Comparison of ENCODE assay signal across 8 cellular contexts in genomic region chr22:23520875-23521441, GRCh38. TPM values are rescaled to one million over a fixed set of nuclear protein-coding genes. Genes with fewer than 3 reads are reported as not detected.
A peak's percentile ranks its signal among the peaks of the same experiment; 100 is the strongest.
DNase-seq lines count a peak whose midpoint lies in the region; ATAC-seq and TF ChIP-seq lines count a peak whose summit lies in the region.

No MANE protein-coding gene starts in this region.

- H3K27me3 Mint-ChIP-seq in T-helper 1 cell treated with Interleukin-12 subunit alpha and Interleukin-12 subunit beta and Interleukin-4 antibody, amounts not matched to agents 30 μg/mL and 1 μg/mL, for 36 hours (ENCODE audit: low read depth), result peaks cover 36% of the 10 kb centered on the region
- H3K27me3 Mint-ChIP-seq in activated B cell treated with CpG ODN at 0.5 μM for 24 hours, result peaks cover 13% of the 10 kb centered on the region

- peak overlapping the region; percentile 97 for H4K8ac ChIP-seq in trophoblast cell (ENCODE audit: low read depth, low read length)

- peak overlapping the region; percentile 96 for H4K12ac ChIP-seq in trophoblast cell (ENCODE audit: low read depth, low read length)

- no peaks in the 10 kb centered on the region for H3K36me3 ChIP-seq in trophoblast cell (ENCODE audit: control insufficient read depth in 1 of 2, insufficient read depth in 2 of 2, low read length in 2 of 2)

- no peaks in the 10 kb centered on the region for H3K27me3 ChIP-seq in trophoblast cell (ENCODE audit: insufficient read depth, low read length)

- POLR2A ChIA-PET in activated B cell treated with CpG ODN at 0.5 μM for 24 hours (lab: Charles Lee), result no interaction called here

- peak overlapping the region; percentile 59 for H3K9ac ChIP-seq in trophoblast cell (ENCODE audit: low read length)

- peak overlapping the region; percentile 96 for H3K14ac ChIP-seq in trophoblast cell (ENCODE audit: low read length)

- H3K4ac ChIP-seq in trophoblast cell (ENCODE audit: low read depth, low read length), result peak overlapping the region; percentile 84

- peak overlapping the region; percentile 82 for H2AFZ ChIP-seq in trophoblast cell (ENCODE audit: insufficient read depth, low read length, poor library complexity)

- peak overlapping the region; percentile 99 for H2BK5ac ChIP-seq in trophoblast cell (ENCODE audit: low read depth, low read length, poor library complexity)

- peaks cover 2% of the 10 kb centered on the region for H3K4me1 Mint-ChIP-seq in T-helper 1 cell treated with Interleukin-12 subunit alpha and Interleukin-12 subunit beta and Interleukin-4 antibody, amounts not matched to agents 30 μg/mL and 1 μg/mL, for 36 hours (ENCODE audit: low read depth)
- peaks cover 6% of the 10 kb centered on the region for H3K4me1 Mint-ChIP-seq in activated B cell treated with CpG ODN at 0.5 μM for 24 hours

- ATAC-seq in activated B cell treated with CpG ODN at 0.5 μM for 24 hours (ENCODE audit: low read depth), result no peak
- ATAC-seq in GM18502 (IDR thresholded peaks at IDR 0.05; ENCODE audit: poor library complexity, unreplicated experiment), result no peak
- ATAC-seq in HG03095 (IDR thresholded peaks at IDR 0.05; ENCODE audit: unreplicated experiment), result no peak

- H3K4me3 ChIP-seq in trophoblast cell (ENCODE audit: low read depth, low read length), result no peak overlapping the region

- no peak for TF ChIP-seq CTCF in activated B cell treated with CpG ODN at 0.5 μM for 24 hours (IDR thresholded peaks at IDR 0.05)

- no peak overlapping the region for H3K23ac ChIP-seq in trophoblast cell (ENCODE audit: low read length)

- H3K9me3 Mint-ChIP-seq in T-helper 1 cell treated with Interleukin-12 subunit alpha and Interleukin-12 subunit beta and Interleukin-4 antibody, amounts not matched to agents 30 μg/mL and 1 μg/mL, for 36 hours, result no peaks in the 10 kb centered on the region
- no peaks in the 10 kb centered on the region for H3K9me3 Mint-ChIP-seq in activated B cell treated with CpG ODN at 0.5 μM for 24 hours

- H3K36me3 Mint-ChIP-seq in T-helper 1 cell treated with Interleukin-12 subunit alpha and Interleukin-12 subunit beta and Interleukin-4 antibody, amounts not matched to agents 30 μg/mL and 1 μg/mL, for 36 hours (ENCODE audit: low read depth), result no peaks in the 10 kb centered on the region
- no peaks in the 10 kb centered on the region for H3K36me3 Mint-ChIP-seq in activated B cell treated with CpG ODN at 0.5 μM for 24 hours (ENCODE audit: low read depth)

- H3K27ac Mint-ChIP-seq in T-helper 1 cell treated with Interleukin-12 subunit alpha and Interleukin-12 subunit beta and Interleukin-4 antibody, amounts not matched to agents 30 μg/mL and 1 μg/mL, for 36 hours, result no peak overlapping the region
- no peak overlapping the region for H3K27ac Mint-ChIP-seq in activated B cell treated with CpG ODN at 0.5 μM for 24 hours

- H2BK120ac ChIP-seq in trophoblast cell (ENCODE audit: insufficient read depth, low read length, poor library complexity), result peak overlapping the region; percentile 99

- intact Hi-C loops in activated B cell treated with CpG ODN at 0.5 μM for 24 hours (cut with micrococcal nuclease), result no loop called here

- H3K4me2 ChIP-seq in trophoblast cell (ENCODE audit: low read length), result peak overlapping the region; percentile 54

- peak overlapping the region; percentile 100 for H4K91ac ChIP-seq in trophoblast cell (ENCODE audit: low read depth, low read length)

- WGBS in trophoblast cell (ENCODE audit: extremely low coverage, insufficient coverage, insufficient read length), result no CpG with 5 or more reads among the region's 28 CpGs

- peak overlapping the region; percentile 100 for H3K27ac ChIP-seq in trophoblast cell (ENCODE audit: low read depth, low read length)

- CTCF ChIA-PET in activated B cell treated with CpG ODN at 0.5 μM for 24 hours (lab: Charles Lee), result no interaction called here

- peak overlapping the region; percentile 97 for H2BK12ac ChIP-seq in trophoblast cell (ENCODE audit: low read length)

- H3K4me3 Mint-ChIP-seq in T-helper 1 cell treated with Interleukin-12 subunit alpha and Interleukin-12 subunit beta and Interleukin-4 antibody, amounts not matched to agents 30 μg/mL and 1 μg/mL, for 36 hours, result peak overlapping the region; percentile 34
- peak overlapping the region; percentile 55 for H3K4me3 Mint-ChIP-seq in activated B cell treated with CpG ODN at 0.5 μM for 24 hours

- H2AK5ac ChIP-seq in trophoblast cell (ENCODE audit: low read length), result peak overlapping the region; percentile 99

- DNase-seq in T-helper 1 cell (no peak), activated B cell treated with CpG ODN at 0.5 μM for 24 hours (no peak), globus pallidus (ENCODE audit: low spot score) (peak; percentile 36), trophoblast cell (peak in 1 of 2 donors; percentile 36), NOMO-1 treated with DMSO at 0.1 percent for 48 hours (lab: John Stamatoyannopoulos, UW; ENCODE audit: unreplicated experiment) (no peak)

- H3K4me1 ChIP-seq in trophoblast cell (ENCODE audit: control insufficient read depth in 1 of 2, insufficient read depth in 2 of 2, low read length in 2 of 2), result peaks cover 46 to 53% of the 10 kb centered on the region in 2 experiments

- H3K18ac ChIP-seq in trophoblast cell (ENCODE audit: low read length), result peak overlapping the region; percentile 99

- peaks cover 1% of the 10 kb centered on the region for H3K9me3 ChIP-seq in trophoblast cell (ENCODE audit: insufficient read depth, low read depth, low read length)

- H3K79me2 ChIP-seq in trophoblast cell (ENCODE audit: control insufficient read depth, insufficient read depth, low read length, poor library complexity), result peaks cover 15% of the 10 kb centered on the region

- H3K79me1 ChIP-seq in trophoblast cell (ENCODE audit: low read length), result peaks cover 53% of the 10 kb centered on the region

RNA-seq across cellular contexts. Expression of gene IGLL1, which starts 59.1 kb away (rescaled TPM):
- total RNA-seq in activated B cell treated with CpG ODN at 0.5 μM for 24 hours, result not detected in 2 replicates
- not detected in 2 replicates for polyA plus RNA-seq in trophoblast cell (2013)
